ENCODE assay signal across 8 cellular contexts in the genomic region with DNA sequence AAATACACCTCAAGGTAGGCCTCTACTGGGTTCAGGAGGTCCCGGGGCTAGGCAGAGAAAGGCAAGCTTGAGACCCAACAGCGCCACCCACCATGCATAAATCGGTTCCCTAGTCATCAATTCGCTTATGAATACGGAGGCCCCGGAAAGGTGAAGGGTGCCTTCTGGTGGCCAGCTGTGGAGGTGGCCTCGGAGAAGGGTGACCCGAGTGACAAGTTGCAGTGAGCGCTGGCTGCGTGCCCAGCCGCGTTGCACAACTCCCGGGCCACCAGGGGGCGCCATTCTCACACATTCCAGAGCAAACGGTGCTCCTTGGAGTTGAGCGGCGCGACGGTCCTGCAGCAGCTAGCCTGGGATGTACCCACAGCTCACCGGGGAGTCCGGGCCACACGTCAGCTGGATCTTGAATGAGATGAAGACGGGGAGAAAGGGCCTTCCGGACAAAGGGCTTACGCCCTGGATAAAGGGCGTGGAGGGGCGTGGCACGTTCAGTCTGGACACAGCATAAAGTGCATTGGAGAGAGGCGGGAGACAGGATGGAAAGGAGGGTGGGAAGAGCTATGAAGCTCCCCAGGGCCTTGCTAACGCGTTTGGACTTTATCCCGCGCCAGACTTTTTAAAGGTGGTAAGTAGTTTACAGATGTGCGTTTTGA. TPM values are rescaled to one million over a fixed set of nuclear protein-coding genes. Genes with fewer than 3 reads are reported as not detected.
DNase-seq lines count a peak whose midpoint lies in the region; ATAC-seq, FAIRE-seq and TF ChIP-seq lines count a peak whose summit lies in the region.

No MANE protein-coding gene starts in this region.

- peak; percentile 80 for ATAC-seq in GM19324 (IDR thresholded peaks at IDR 0.05; ENCODE audit: low FRiP score, unreplicated experiment)
- ATAC-seq in HG03457 (IDR thresholded peaks at IDR 0.05; ENCODE audit: unreplicated experiment): peak; percentile 56
- ATAC-seq in activated CD4-positive, alpha-beta T cell treated with anti-CD3 and anti-CD28 coated beads for 36 hours: peak; percentile 83
- peak; percentile 87 for ATAC-seq in HepG2

- POLR2A ChIA-PET in activated CD4-positive, alpha-beta T cell treated with anti-CD3 and anti-CD28 coated beads for 36 hours (lab: Charles Lee): interaction anchor here (0.6 to 2.4 kb wide), 14 partner anchors 14 to 478 kb away, joined by 3 to 14 read pairs (median 4); partner anchors contain the start of gene TMSB10
- POLR2A ChIA-PET in HepG2 (lab: Yijun Ruan, JAX): interaction anchor here (0.6 to 3.5 kb wide), 14 partner anchors 9 to 50 kb away, joined by 3 to 74 read pairs (median 4); partner anchors contain the start of genes KCMF1 and TMSB10

- H3K4me2 ChIP-seq in BLaER1 treated with 17β-estradiol and CSF1 and Interleukin-3, amounts not matched to agents 10 nM and 100 nM: peak overlapping the region; percentile 79 to 96 (median 88)
- H3K4me2 ChIP-seq in HepG2 (ENCODE audit: low read depth, low read length): peak overlapping the region; percentile 100

- H3K27ac Mint-ChIP-seq in activated CD4-positive, alpha-beta T cell treated with anti-CD3 and anti-CD28 coated beads for 36 hours: peak overlapping the region; percentile 92

- peak overlapping the region in 4 of 11 experiments; percentile 33 to 73 (median 58); a peak in 7 of 22 replicates for H3K27ac ChIP-seq in BLaER1 treated with 17β-estradiol and CSF1 and Interleukin-3, amounts not matched to agents 10 nM and 100 nM
- peak overlapping the region in 1 of 2 donors; percentile 60 for H3K27ac ChIP-seq in coronary artery
- peak overlapping the region; percentile 25 for H3K27ac ChIP-seq in HepG2 (ENCODE audit: extremely low read length, insufficient read depth, low read length)

- FAIRE-seq in HepG2 (lab: Jason Lieb, UNC): peak; percentile 81

- peak overlapping the region; percentile 87 for H3K4me3 Mint-ChIP-seq in activated CD4-positive, alpha-beta T cell treated with anti-CD3 and anti-CD28 coated beads for 36 hours

- no peaks in the 10 kb centered on the region for H3K27me3 ChIP-seq in BLaER1 treated with 17β-estradiol and CSF1 and Interleukin-3, amounts not matched to agents 10 nM and 100 nM
- H3K27me3 ChIP-seq in HepG2 (ENCODE audit: control insufficient read depth in 1 of 2, insufficient read depth in 2 of 2, low read length in 2 of 2): no peaks in the 10 kb centered on the region

- no peak; a peak in 2 of 4 replicates for TF ChIP-seq POLR2A in HepG2 (IDR thresholded peaks at IDR 0.05; ENCODE audit: insufficient read depth in 1 of 2, low read depth in 2 of 2, low read length in 2 of 2)

- H3K4me3 ChIP-seq in BLaER1 treated with 17β-estradiol and CSF1 and Interleukin-3, amounts not matched to agents 10 nM and 100 nM: peak overlapping the region; percentile 43 to 70 (median 57)
- H3K4me3 ChIP-seq in coronary artery (peak overlapping the region; percentile 61), HepG2 (replicated peaks in 1 of 3; ENCODE audit: insufficient read depth in 1 of 3, low read depth in 2 of 3, low read length in 3 of 3) (peak overlapping the region; percentile 66 to 80 (median 74))

- peak overlapping the region in 6 of 11 experiments; percentile 56 to 72 (median 65); a peak in 10 of 22 replicates for H3K9ac ChIP-seq in BLaER1 treated with 17β-estradiol and CSF1 and Interleukin-3, amounts not matched to agents 10 nM and 100 nM
- H3K9ac ChIP-seq in HepG2 (ENCODE audit: insufficient read depth, low read depth, low read length): peak overlapping the region; percentile 46; the same call in 1 of the 2 replicates

- intact Hi-C loops in activated CD4-positive, alpha-beta T cell treated with anti-CD3 and anti-CD28 coated beads for 36 hours (cut with DNase I, micrococcal nuclease): loop anchor here (1.0 to 5.0 kb wide), 13 partner anchors 12 to 467 kb away; partner anchors contain the start of genes TMSB10 (in 2 of the 2), DNAH6 (in 1 of the 2), SUCLG1 (in 1 of the 2) and TCF7L1 (in 1 of the 2)
- intact Hi-C loops in HepG2 (cut with micrococcal nuclease; ENCODE audit: unreplicated experiment): loop anchor here (1.0 to 10.0 kb wide), 6 partner anchors 21 to 379 kb away; partner anchors contain the start of gene TMSB10

- TF ChIP-seq CTCF in coronary artery (IDR thresholded peaks at IDR 0.05) (peak; percentile 94), HepG2 (CRISPR knock-in tag; IDR thresholded peaks at IDR 0.05) (peak; percentile 100)

- WGBS in HepG2 (ENCODE audit: low lambda C conversion rate): 2% methylated on average over 19 of the region's 34 CpGs

- no peaks in the 10 kb centered on the region for H4K20me1 ChIP-seq in BLaER1 treated with 17β-estradiol and CSF1 and Interleukin-3, amounts not matched to agents 10 nM and 100 nM
- H4K20me1 ChIP-seq in HepG2 (ENCODE audit: insufficient read depth, low read length): no peaks in the 10 kb centered on the region

- CTCF ChIA-PET in activated CD4-positive, alpha-beta T cell treated with anti-CD3 and anti-CD28 coated beads for 36 hours (lab: Charles Lee): interaction anchor here (0.5 to 3.6 kb wide), 91 partner anchors 9 to 674 kb away, joined by 3 to 66 read pairs (median 5); partner anchors contain the start of genes DNAH6, SUCLG1, TMSB10 and TRABD2A
- CTCF ChIA-PET in HepG2 (lab: Yijun Ruan, JAX; ENCODE audit: low intra/inter-chr PET ratio, low total read pairs): interaction anchor here (0.7 to 4.0 kb wide), 15 partner anchors 11 to 433 kb away, joined by 3 to 64 read pairs (median 4); partner anchors contain the start of genes TMSB10 and TRABD2A

- H3K27me3 Mint-ChIP-seq in activated CD4-positive, alpha-beta T cell treated with anti-CD3 and anti-CD28 coated beads for 36 hours: no peaks in the 10 kb centered on the region

- H3K9me3 Mint-ChIP-seq in activated CD4-positive, alpha-beta T cell treated with anti-CD3 and anti-CD28 coated beads for 36 hours (ENCODE audit: low read depth): no peaks in the 10 kb centered on the region

- H3K9me3 ChIP-seq in BLaER1 treated with 17β-estradiol and CSF1 and Interleukin-3, amounts not matched to agents 10 nM and 100 nM (replicated peaks in 1 of 11): no peaks in the 10 kb centered on the region
- no peaks in the 10 kb centered on the region for H3K9me3 ChIP-seq in HepG2 (ENCODE audit: low read length)

- TF ChIP-seq RAD21 in HepG2 (CRISPR knock-in tag; IDR thresholded peaks at IDR 0.05): peak; percentile 100

- H3K4me1 Mint-ChIP-seq in activated CD4-positive, alpha-beta T cell treated with anti-CD3 and anti-CD28 coated beads for 36 hours: peaks cover 35% of the 10 kb centered on the region

- peaks cover 3% of the 10 kb centered on the region for H3K36me3 Mint-ChIP-seq in activated CD4-positive, alpha-beta T cell treated with anti-CD3 and anti-CD28 coated beads for 36 hours (ENCODE audit: low read depth)

- no TSS peak for BruUV-seq in HepG2 (replicated peaks; lab: Mats Ljungman, UMichigan)

- in situ Hi-C loops in HepG2 (cut with HindIII; ENCODE audit: extremely low pct_ligation_motif_present, low pct_unique_long_range_greater_than_20kb): loop anchor here (5.0 kb wide), 2 partner anchors 46 to 86 kb away; partner anchors contain the start of gene KCMF1

- H3K4me1 ChIP-seq in BLaER1 treated with 17β-estradiol and CSF1 and Interleukin-3, amounts not matched to agents 10 nM and 100 nM: peaks cover 31 to 43% (median 39%) of the 10 kb centered on the region in 10 experiments
- H3K4me1 ChIP-seq in HepG2 (ENCODE audit: insufficient read depth, low read length): peaks cover 42% of the 10 kb centered on the region

- H3K36me3 ChIP-seq in BLaER1 treated with 17β-estradiol and CSF1 and Interleukin-3, amounts not matched to agents 10 nM and 100 nM: no peaks in the 10 kb centered on the region
- H3K36me3 ChIP-seq in HepG2 (replicated peaks in 1 of 2; ENCODE audit: control insufficient read depth in 1 of 2, insufficient read depth in 2 of 2, low read length in 2 of 2): no peaks in the 10 kb centered on the region

- DNase-seq in NCI-H524 (lab: John Stamatoyannopoulos, UW) (peak; percentile 91 to 95), coronary artery (ENCODE audit: low spot score) (peak; percentile 97), HepG2 (ENCODE audit: low spot score) (peak; percentile 98)
- peak; percentile 100 for DNase-seq in activated CD4-positive, alpha-beta T cell treated with anti-CD3 and anti-CD28 coated beads for 36 hours
- DNase-seq in stimulated activated CD4-positive, alpha-beta T cell treated with anti-CD3 and anti-CD28 coated beads, Interleukin-4, amount 100 ng/mL, for 4 hours: peak; percentile 95 to 99

- peak overlapping the region; percentile 88 for H2AFZ ChIP-seq in HepG2 (ENCODE audit: low read length)

- TF ChIP-seq EP300 in HepG2 (IDR thresholded peaks at IDR 0.05; ENCODE audit: low read depth in 2 of 2, low read length in 2 of 2) (peak; percentile 61 to 82; a peak in 3 of 4 replicates), HepG2 (CRISPR knock-in tag; IDR thresholded peaks at IDR 0.05; ENCODE audit: borderline replicate concordance) (peak; percentile 57; the same call in 1 of the 2 replicates)

- H3K79me2 ChIP-seq in HepG2 (ENCODE audit: insufficient read depth, low read length): no peaks in the 10 kb centered on the region

RNA-seq across cellular contexts. Expression of gene TMSB10, which starts 20.4 kb away (rescaled TPM):
- total RNA-seq in activated CD4-positive, alpha-beta T cell treated with anti-CD3 and anti-CD28 coated beads for 36 hours: 1,000 to 10,000 TPM; 2,345 to 2,742 TPM
- total RNA-seq in HepG2 (2016; rRNA removed; fragmentation: Illumina TruSeq; extraction: Trizol): 708 and 754 TPM in 2 replicates
- total RNA-seq in HepG2 (2016; cell fraction: cytosol; rRNA removed; fragmentation: Illumina TruSeq; extraction: Trizol; ENCODE audit: low read depth): 577 and 682 TPM in 2 replicates
- 702 and 711 TPM in 2 replicates for total RNA-seq in HepG2 (2016; cell fraction: insoluble cytoplasmic fraction; rRNA removed; fragmentation: Illumina TruSeq; extraction: Trizol)
- total RNA-seq in HepG2 (2016; cell fraction: membrane; rRNA removed; fragmentation: Illumina TruSeq; extraction: Trizol): 753 and 798 TPM in 2 replicates
- 206 and 246 TPM in 2 replicates for total RNA-seq in HepG2 (2016; cell fraction: nucleus; rRNA removed; fragmentation: Illumina TruSeq; extraction: Trizol)
- polyA plus RNA-seq in HepG2 (2011; rRNA removed): 528 and 665 TPM in 2 replicates
- 1,060 and 1,065 TPM in 2 replicates for polyA plus RNA-seq in HepG2 (2011; cell fraction: cytosol; rRNA removed)
- 311 and 445 TPM in 2 replicates for polyA plus RNA-seq in HepG2 (2011; cell fraction: nucleus; rRNA removed)
- 917 and 1,099 TPM in 2 replicates for polyA plus RNA-seq in HepG2 (2012)
- 700 and 865 TPM in 2 replicates for polyA plus RNA-seq in HepG2 (2016; cell fraction: cytosol; fragmentation: Illumina TruSeq; extraction: Trizol; ENCODE audit: low read depth)
- 669 and 773 TPM in 2 replicates for polyA plus RNA-seq in HepG2 (2016; cell fraction: insoluble cytoplasmic fraction; fragmentation: Illumina TruSeq; extraction: Trizol; ENCODE audit: low read depth)
- polyA plus RNA-seq in HepG2 (2016; cell fraction: membrane; fragmentation: Illumina TruSeq; extraction: Trizol; ENCODE audit: low read depth): 819 and 872 TPM in 2 replicates
- 429 and 431 TPM in 2 replicates for polyA plus RNA-seq in HepG2 (2016; cell fraction: nucleus; fragmentation: Illumina TruSeq; extraction: Trizol; ENCODE audit: insufficient read depth, low read depth)
- 67.4 and 236 TPM in 2 replicates for polyA minus RNA-seq in HepG2 (2011; rRNA and poly(A)+ RNA removed; ENCODE audit: low replicate concordance)
- polyA minus RNA-seq in HepG2 (2011; cell fraction: cytosol; rRNA and poly(A)+ RNA removed): 123 and 157 TPM in 2 replicates
- polyA minus RNA-seq in HepG2 (2011; cell fraction: nucleus; rRNA and poly(A)+ RNA removed): 35.6 and 38.8 TPM in 2 replicates

RNA-seq across cellular contexts. Expression of gene TRABD2A, which starts 45.0 kb away (rescaled TPM):
- total RNA-seq in activated CD4-positive, alpha-beta T cell treated with anti-CD3 and anti-CD28 coated beads for 36 hours: 10 to 100 TPM; 37.2 to 42.2 TPM
- total RNA-seq in HepG2 (2016; rRNA removed; fragmentation: Illumina TruSeq; extraction: Trizol): 0.36 TPM in 1 of 2 replicates, not detected in the other
- total RNA-seq in HepG2 (2016; cell fraction: cytosol; rRNA removed; fragmentation: Illumina TruSeq; extraction: Trizol; ENCODE audit: low read depth): not detected in 2 replicates
- 0.09 TPM in 1 of 2 replicates, not detected in the other for total RNA-seq in HepG2 (2016; cell fraction: insoluble cytoplasmic fraction; rRNA removed; fragmentation: Illumina TruSeq; extraction: Trizol)
- total RNA-seq in HepG2 (2016; cell fraction: membrane; rRNA removed; fragmentation: Illumina TruSeq; extraction: Trizol): 0.38 TPM in 1 of 2 replicates, not detected in the other
- total RNA-seq in HepG2 (2016; cell fraction: nucleus; rRNA removed; fragmentation: Illumina TruSeq; extraction: Trizol): 0.34 TPM in 1 of 2 replicates, not detected in the other
- 0.15 and 0.21 TPM in 2 replicates for polyA plus RNA-seq in HepG2 (2011; rRNA removed)
- 0.21 TPM in 1 of 2 replicates, not detected in the other for polyA plus RNA-seq in HepG2 (2011; cell fraction: cytosol; rRNA removed)
- 0.12 TPM in 1 of 2 replicates, not detected in the other for polyA plus RNA-seq in HepG2 (2011; cell fraction: nucleus; rRNA removed)
- 0.13 and 0.25 TPM in 2 replicates for polyA plus RNA-seq in HepG2 (2012)
- 0.28 TPM in 1 of 2 replicates, not detected in the other for polyA plus RNA-seq in HepG2 (2016; cell fraction: cytosol; fragmentation: Illumina TruSeq; extraction: Trizol; ENCODE audit: low read depth)
- polyA plus RNA-seq in HepG2 (2016; cell fraction: insoluble cytoplasmic fraction; fragmentation: Illumina TruSeq; extraction: Trizol; ENCODE audit: low read depth): not detected in 2 replicates
- 0.06 TPM in 1 of 2 replicates, not detected in the other for polyA plus RNA-seq in HepG2 (2016; cell fraction: membrane; fragmentation: Illumina TruSeq; extraction: Trizol; ENCODE audit: low read depth)
- polyA plus RNA-seq in HepG2 (2016; cell fraction: nucleus; fragmentation: Illumina TruSeq; extraction: Trizol; ENCODE audit: insufficient read depth, low read depth): not detected in 2 replicates
- polyA minus RNA-seq in HepG2 (2011; rRNA and poly(A)+ RNA removed; ENCODE audit: low replicate concordance): 0.16 and 246 TPM in 2 replicates
- not detected in 2 replicates for polyA minus RNA-seq in HepG2 (2011; cell fraction: cytosol; rRNA and poly(A)+ RNA removed)
- polyA minus RNA-seq in HepG2 (2011; cell fraction: nucleus; rRNA and poly(A)+ RNA removed): 0.50 TPM in 1 of 2 replicates, not detected in the other

RNA-seq across cellular contexts. Expression of gene KCMF1, which starts 45.1 kb away (rescaled TPM):
- 10 to 100 TPM; 78.1 to 98.5 TPM for total RNA-seq in activated CD4-positive, alpha-beta T cell treated with anti-CD3 and anti-CD28 coated beads for 36 hours
- 62.1 and 64.6 TPM in 2 replicates for total RNA-seq in HepG2 (2016; rRNA removed; fragmentation: Illumina TruSeq; extraction: Trizol)
- total RNA-seq in HepG2 (2016; cell fraction: cytosol; rRNA removed; fragmentation: Illumina TruSeq; extraction: Trizol; ENCODE audit: low read depth): 70.3 and 83.0 TPM in 2 replicates
- total RNA-seq in HepG2 (2016; cell fraction: insoluble cytoplasmic fraction; rRNA removed; fragmentation: Illumina TruSeq; extraction: Trizol): 58.7 and 60.0 TPM in 2 replicates
- total RNA-seq in HepG2 (2016; cell fraction: membrane; rRNA removed; fragmentation: Illumina TruSeq; extraction: Trizol): 130 and 138 TPM in 2 replicates
- 26.8 and 30.5 TPM in 2 replicates for total RNA-seq in HepG2 (2016; cell fraction: nucleus; rRNA removed; fragmentation: Illumina TruSeq; extraction: Trizol)
- 84.0 and 116 TPM in 2 replicates for polyA plus RNA-seq in HepG2 (2011; rRNA removed)
- 56.6 and 82.6 TPM in 2 replicates for polyA plus RNA-seq in HepG2 (2011; cell fraction: cytosol; rRNA removed)
- 32.2 and 32.7 TPM in 2 replicates for polyA plus RNA-seq in HepG2 (2011; cell fraction: nucleus; rRNA removed)
- 88.5 and 102 TPM in 2 replicates for polyA plus RNA-seq in HepG2 (2012)
- 102 and 116 TPM in 2 replicates for polyA plus RNA-seq in HepG2 (2016; cell fraction: cytosol; fragmentation: Illumina TruSeq; extraction: Trizol; ENCODE audit: low read depth)
- 68.3 and 73.2 TPM in 2 replicates for polyA plus RNA-seq in HepG2 (2016; cell fraction: insoluble cytoplasmic fraction; fragmentation: Illumina TruSeq; extraction: Trizol; ENCODE audit: low read depth)
- polyA plus RNA-seq in HepG2 (2016; cell fraction: membrane; fragmentation: Illumina TruSeq; extraction: Trizol; ENCODE audit: low read depth): 124 and 125 TPM in 2 replicates
- polyA plus RNA-seq in HepG2 (2016; cell fraction: nucleus; fragmentation: Illumina TruSeq; extraction: Trizol; ENCODE audit: insufficient read depth, low read depth): 42.2 and 45.3 TPM in 2 replicates
- polyA minus RNA-seq in HepG2 (2011; rRNA and poly(A)+ RNA removed; ENCODE audit: low replicate concordance): 60.2 and 78.6 TPM in 2 replicates
- 66.3 and 77.2 TPM in 2 replicates for polyA minus RNA-seq in HepG2 (2011; cell fraction: cytosol; rRNA and poly(A)+ RNA removed)
- polyA minus RNA-seq in HepG2 (2011; cell fraction: nucleus; rRNA and poly(A)+ RNA removed): 32.3 and 45.8 TPM in 2 replicates

Comparison
In these comparisons a context has a peak if more than half of its experiments do, and no peak if none do; other contexts are left out.
1. RNA of gene TRABD2A, which starts 45.0 kb away (total RNA-seq): 37.2 to 42.2 TPM in activated CD4-positive, alpha-beta T cell treated with anti-CD3 and anti-CD28 coated beads for 36 hours; 0.09 to 0.38 TPM in HepG2; every median in the first group is over 10 times any median in the second.
2. Peak in every context shown above with its lines, with median percentiles within 50 percentile points of each other: H3K4me3 ChIP-seq, ATAC-seq and DNase-seq.